In the genomic region with DNA sequence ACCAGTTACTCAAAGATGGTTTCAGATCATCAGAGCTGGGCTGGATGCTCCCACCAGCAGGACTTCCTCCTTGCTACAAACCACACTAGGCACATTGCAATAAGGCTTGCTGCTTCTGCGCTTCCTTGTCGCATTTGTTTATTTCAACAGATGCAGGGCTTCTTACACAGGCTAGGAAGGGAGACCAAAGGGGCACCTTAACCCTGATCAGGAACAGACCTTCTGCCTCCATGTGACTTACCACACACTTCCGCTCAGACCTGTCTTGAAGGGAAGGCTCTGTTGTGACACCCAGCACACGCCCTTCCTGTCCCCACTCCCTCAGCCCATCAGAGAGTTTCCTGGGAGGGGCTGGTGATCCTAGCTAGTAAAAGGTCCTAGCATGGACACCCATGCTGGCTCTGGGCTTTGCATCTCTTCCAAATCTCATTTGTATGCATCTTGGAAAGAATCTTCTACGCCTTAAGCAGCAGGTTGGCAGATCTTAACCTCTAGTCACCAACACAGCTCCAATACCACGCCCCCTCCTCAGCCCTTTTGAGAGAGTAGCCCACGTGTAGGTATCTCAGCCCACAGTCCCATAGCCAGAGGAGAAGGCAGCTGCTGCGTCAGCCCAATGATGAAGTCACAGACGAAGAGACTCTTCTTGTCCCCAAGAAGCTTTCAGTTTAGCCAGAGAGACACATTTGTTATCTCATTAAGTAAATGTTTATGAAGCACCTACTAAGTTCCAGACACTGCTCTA, we compare ENCODE assay signal across 9 cellular contexts. TPM values are rescaled to one million over a fixed set of nuclear protein-coding genes. Genes with fewer than 3 reads are reported as not detected.
DNase-seq lines count a peak whose midpoint lies in the region; ATAC-seq and TF ChIP-seq lines count a peak whose summit lies in the region.
"Had no signal": no experiment of that assay in that cellular context is flagged by ENCODE, and none has a peak within 500 bp of the region (broad histone marks: within the 10 kb centered on the region; RNA-seq: fewer than 3 reads in every experiment).

No MANE protein-coding gene starts in this region.

- H3K4me1 ChIP-seq in left ventricle myocardium inferior (peaks cover 9% of the 10 kb centered on the region), right lobe of liver (no peaks in the 10 kb centered on the region), uterus (peaks cover 0 to 6% of the 10 kb centered on the region in 2 donors), neuronal stem cell (ENCODE audit: control insufficient read depth in 2 of 2, insufficient read depth in 1 of 2, low read depth in 1 of 2, low read length in 2 of 2) (peaks cover 0 to 1% of the 10 kb centered on the region in 2 donors), prostate gland (replicated peaks) (no peaks in the 10 kb centered on the region)

- H4K8ac ChIP-seq in neuronal stem cell (ENCODE audit: low read depth, low read length), result no peak overlapping the region

- CTCF ChIA-PET in activated CD8-positive, alpha-beta memory T cell treated with anti-CD3 and anti-CD28 coated beads, Interleukin-2, amount 10 ng/mL, durations not matched to agents 7 days and 5 days (lab: Charles Lee), result interaction anchor here (2.4 kb wide), 1 partner anchor 53 kb away, joined by 10 read pairs; no protein-coding TSS in a partner anchor

- no peaks in the 10 kb centered on the region for H3K27me3 ChIP-seq in left ventricle myocardium inferior (ENCODE audit: low read depth)
- no peaks in the 10 kb centered on the region for H3K27me3 ChIP-seq in right lobe of liver
- no peaks in the 10 kb centered on the region for H3K27me3 ChIP-seq in uterus
- no peaks in the 10 kb centered on the region for H3K27me3 ChIP-seq in neuronal stem cell (ENCODE audit: control insufficient read depth in 3 of 3, insufficient read depth in 3 of 3, low read depth in 1 of 3, low read length in 3 of 3)
- H3K27me3 ChIP-seq in prostate gland (replicated peaks; ENCODE audit: insufficient read depth), result no peaks in the 10 kb centered on the region

- WGBS in right lobe of liver (ENCODE audit: insufficient coverage, low coverage, low lambda C conversion rate, missing lambda C conversion rate), result 72% methylated on average over 8 of the region's 9 CpGs
- WGBS in neuronal stem cell (ENCODE audit: extremely low coverage in 2 of 2, insufficient read length in 2 of 2, insufficient replicate concordance in 1 of 2), 2 donors, result no CpG with 5 or more reads among the region's 9 CpGs
- WGBS in prostate gland, result 79% methylated on average over 9 of the region's 9 CpGs

- H3K36me3 Mint-ChIP-seq in activated CD8-positive, alpha-beta memory T cell treated with anti-CD3 and anti-CD28 coated beads, Interleukin-2, amount 10 ng/mL, durations not matched to agents 7 days and 5 days, result peaks cover 7% of the 10 kb centered on the region

- no peak overlapping the region for H4K91ac ChIP-seq in neuronal stem cell (ENCODE audit: low read depth, low read length, poor library complexity)

- no peak overlapping the region for H2BK5ac ChIP-seq in neuronal stem cell (ENCODE audit: low read length)

- ATAC-seq in Right ventricle myocardium inferior, result peak; percentile 78
- ATAC-seq in activated CD8-positive, alpha-beta memory T cell treated with anti-CD3 and anti-CD28 coated beads, Interleukin-2, amount 10 ng/mL, durations not matched to agents 7 days and 5 days, result peak; percentile 98
- ATAC-seq in right lobe of liver, result peak; percentile 58 to 78 (median 74)

- H3K4me1 Mint-ChIP-seq in activated CD8-positive, alpha-beta memory T cell treated with anti-CD3 and anti-CD28 coated beads, Interleukin-2, amount 10 ng/mL, durations not matched to agents 7 days and 5 days, result peaks cover 19% of the 10 kb centered on the region

- H3K36me3 ChIP-seq in left ventricle myocardium inferior, result peaks cover 12% of the 10 kb centered on the region
- H3K36me3 ChIP-seq in right lobe of liver, result peaks cover 0 to 3% (median 0%) of the 10 kb centered on the region in 4 donors
- H3K36me3 ChIP-seq in uterus, result no peaks in the 10 kb centered on the region
- peaks cover 17 to 29% of the 10 kb centered on the region in 2 donors for H3K36me3 ChIP-seq in neuronal stem cell (replicated peaks in 1 of 2; ENCODE audit: control insufficient read depth in 2 of 2, insufficient read depth in 2 of 2, low read length in 2 of 2)
- no peaks in the 10 kb centered on the region for H3K36me3 ChIP-seq in prostate gland

- TF ChIP-seq CTCF in left ventricle myocardium inferior (IDR thresholded peaks at IDR 0.05; ENCODE audit: borderline replicate concordance) (no peak), right lobe of liver (IDR thresholded peaks at IDR 0.05) (no peak), uterus (IDR thresholded peaks at IDR 0.05) (no peak), prostate gland (IDR thresholded peaks at IDR 0.05) (no peak)

- no peak overlapping the region for H2AFZ ChIP-seq in neuronal stem cell (ENCODE audit: low read length)

- peak; percentile 70 for DNase-seq in Right ventricle myocardium inferior (ENCODE audit: missing footprints)
- DNase-seq in left ventricle myocardium inferior, result no peak
- DNase-seq in activated CD8-positive, alpha-beta memory T cell treated with anti-CD3 and anti-CD28 coated beads, Interleukin-2, amount 10 ng/mL, durations not matched to agents 7 days and 5 days, result peak; percentile 82
- DNase-seq in right lobe of liver, result peak in 1 of 3 donors; percentile 58
- DNase-seq in uterus, result no peak
- DNase-seq in neuronal stem cell (ENCODE audit: low spot score), result no peak
- DNase-seq in middle frontal gyrus (ENCODE audit: extremely low spot score, low spot score), result no peak
- no peak for DNase-seq in prostate gland (ENCODE audit: low spot score)
- DNase-seq: occipital lobe had no signal

- no peak overlapping the region for H3K18ac ChIP-seq in neuronal stem cell (ENCODE audit: low read length)

- no peak overlapping the region for H2BK12ac ChIP-seq in neuronal stem cell (ENCODE audit: low read length)

- H3K27ac ChIP-seq in left ventricle myocardium inferior (replicated peaks) (no peak overlapping the region), right lobe of liver (no peak overlapping the region), uterus (peak overlapping the region; percentile 21 to 46), neuronal stem cell (replicated peaks; ENCODE audit: low read length) (no peak overlapping the region), prostate gland (no peak overlapping the region)

- peaks cover 2% of the 10 kb centered on the region for H3K9me3 Mint-ChIP-seq in activated CD8-positive, alpha-beta memory T cell treated with anti-CD3 and anti-CD28 coated beads, Interleukin-2, amount 10 ng/mL, durations not matched to agents 7 days and 5 days (ENCODE audit: low read depth)

- H2AK5ac ChIP-seq in neuronal stem cell (ENCODE audit: low read depth, low read length), result no peak overlapping the region

- H2BK120ac ChIP-seq in neuronal stem cell (ENCODE audit: low read depth, low read length), result no peak overlapping the region

- intact Hi-C loops in Right ventricle myocardium inferior (cut with DNase I), result no loop called here
- intact Hi-C loops in left ventricle myocardium inferior (cut with micrococcal nuclease), result no loop called here
- intact Hi-C loops in right lobe of liver (cut with DNase I), result no loop called here
- intact Hi-C loops in uterus (cut with DNase I; ENCODE audit: low total_unique reads), result no loop called here
- intact Hi-C loops in prostate gland (cut with DNase I), result no loop called here

- H2BK15ac ChIP-seq in neuronal stem cell (ENCODE audit: low read length), result no peak overlapping the region

- H3K4me3 ChIP-seq in left ventricle myocardium inferior, result no peak overlapping the region
- H3K4me3 ChIP-seq in right lobe of liver, result no peak overlapping the region
- no peak overlapping the region for H3K4me3 ChIP-seq in uterus
- H3K4me3 ChIP-seq in neuronal stem cell (ENCODE audit: low read length in 2 of 2), result no peak overlapping the region
- H3K4me3 ChIP-seq in prostate gland, result no peak overlapping the region

- no peak for TF ChIP-seq POLR2A in right lobe of liver (IDR thresholded peaks at IDR 0.05)
- no peak for TF ChIP-seq POLR2A in uterus (IDR thresholded peaks at IDR 0.05)
- TF ChIP-seq POLR2A in prostate gland (IDR thresholded peaks at IDR 0.05), result no peak

- peaks cover 5% of the 10 kb centered on the region for H3K79me1 ChIP-seq in neuronal stem cell (ENCODE audit: low read depth, low read length)

- no peak overlapping the region for H3K4ac ChIP-seq in neuronal stem cell (ENCODE audit: low read length)

- no peak overlapping the region for H3K9ac ChIP-seq in neuronal stem cell (ENCODE audit: low read depth, low read length, poor library complexity)

- H3K4me2 ChIP-seq in neuronal stem cell (ENCODE audit: insufficient read depth, low read length, poor library complexity, severe bottlenecking), result no peak overlapping the region

- peak overlapping the region; percentile 10 for H3K4me3 Mint-ChIP-seq in activated CD8-positive, alpha-beta memory T cell treated with anti-CD3 and anti-CD28 coated beads, Interleukin-2, amount 10 ng/mL, durations not matched to agents 7 days and 5 days

- peak overlapping the region; percentile 82 for H3K27ac Mint-ChIP-seq in activated CD8-positive, alpha-beta memory T cell treated with anti-CD3 and anti-CD28 coated beads, Interleukin-2, amount 10 ng/mL, durations not matched to agents 7 days and 5 days

- no peak overlapping the region for H3K23ac ChIP-seq in neuronal stem cell (ENCODE audit: low read depth, low read length, poor library complexity)

- H3K27me3 Mint-ChIP-seq in activated CD8-positive, alpha-beta memory T cell treated with anti-CD3 and anti-CD28 coated beads, Interleukin-2, amount 10 ng/mL, durations not matched to agents 7 days and 5 days, result no peaks in the 10 kb centered on the region

- no peak overlapping the region for H3K14ac ChIP-seq in neuronal stem cell (ENCODE audit: low read length)

- no peaks in the 10 kb centered on the region for H3K9me3 ChIP-seq in left ventricle myocardium inferior (replicated peaks)
- H3K9me3 ChIP-seq in right lobe of liver, result no peaks in the 10 kb centered on the region
- no peaks in the 10 kb centered on the region for H3K9me3 ChIP-seq in uterus
- peaks cover 10 to 16% of the 10 kb centered on the region in 2 donors for H3K9me3 ChIP-seq in neuronal stem cell (replicated peaks in 1 of 2; ENCODE audit: control insufficient read depth in 2 of 2, insufficient read depth in 1 of 2, low read depth in 1 of 2, low read length in 2 of 2)
- no peaks in the 10 kb centered on the region for H3K9me3 ChIP-seq in prostate gland

RNA-seq across cellular contexts. Expression of a gene that starts 47.1 kb away (rescaled TPM):
- total RNA-seq in Right ventricle myocardium inferior, result 327 TPM
- total RNA-seq in left ventricle myocardium inferior, result 403 TPM
- total RNA-seq in activated CD8-positive, alpha-beta memory T cell treated with anti-CD3 and anti-CD28 coated beads, Interleukin-2, amount 10 ng/mL, durations not matched to agents 7 days and 5 days, result 1 to 10 TPM; 1.0 to 3.7 TPM
- 10 to 100 TPM; 12.3 to 15.1 (median 13.6) TPM for total RNA-seq in right lobe of liver
- total RNA-seq in uterus, result 100 to 1,000 TPM; 108 to 316 (median 209) TPM
- polyA plus RNA-seq in neuronal stem cell (2013, experiment 1 of 2), result 26.6 TPM
- polyA plus RNA-seq in neuronal stem cell (2013, experiment 2 of 2), result 28.1 TPM
- 100 to 1,000 TPM in 1 of 2 donors, 10 to 100 TPM in 1; 92.9 to 524 TPM for total RNA-seq in prostate gland

Comparison
In these comparisons a context has a peak if more than half of its experiments do, and no peak if none do; other contexts are left out.
1. DNase-seq: peak in Right ventricle myocardium inferior (single experiment) and activated CD8-positive, alpha-beta memory T cell treated with anti-CD3 and anti-CD28 coated beads, Interleukin-2, amount 10 ng/mL, durations not matched to agents 7 days and 5 days (single experiment); none in left ventricle myocardium inferior (single experiment), uterus (0 of 2), neuronal stem cell (single experiment), middle frontal gyrus (single experiment) and prostate gland (single experiment).
2. H3K27ac ChIP-seq: peak in uterus (2 of 2); none in left ventricle myocardium inferior (single experiment), right lobe of liver (0 of 3), neuronal stem cell (single experiment) and prostate gland (0 of 2).
3. RNA of a gene that starts 47.1 kb away (total RNA-seq): 92.9 to 524 TPM in prostate gland, 403 TPM in left ventricle myocardium inferior (single experiment), 327 TPM in Right ventricle myocardium inferior (single experiment) and 108 to 316 TPM in uterus; 12.3 to 15.1 TPM in right lobe of liver and 1.0 to 3.7 TPM in activated CD8-positive, alpha-beta memory T cell treated with anti-CD3 and anti-CD28 coated beads, Interleukin-2, amount 10 ng/mL, durations not matched to agents 7 days and 5 days; every median in the first group is over 4 times any median in the second.
4. Peak in every context shown above with its lines, with median percentiles within 50 percentile points of each other: ATAC-seq.